In genomic region chr16:29790183-29790948, GRCh38 we compare ENCODE assay signal across 8 cellular contexts.
DNase-seq lines count a peak whose midpoint lies in the region; ATAC-seq lines count a peak whose summit lies in the region.

KIF22 (plus strand) TSS chr16:29790751; CDS start chr16:29790760, 9 bp downstream.

- peak; percentile 100 for DNase-seq in AG20443 (ENCODE audit: low spot score)
- peak; percentile 99 for DNase-seq in NCI-H345 treated with DMSO at 0.1 percent for 48 hours (lab: John Stamatoyannopoulos, UW; ENCODE audit: unreplicated experiment)
- peak; percentile 98 to 99 (median 99) for DNase-seq in activated CD4-positive, CD25-positive, alpha-beta regulatory T cell (lab: John Stamatoyannopoulos, UW)
- peak; percentile 100 for DNase-seq in central memory CD4-positive, alpha-beta T cell
- peak; percentile 98 for DNase-seq in inferior parietal cortex (ENCODE audit: extremely low spot score)
- DNase-seq in stimulated activated CD4-positive, alpha-beta T cell treated with anti-CD3 and anti-CD28 coated beads, Interleukin-12 subunit alpha, Interleukin-12 subunit beta, amount 100 ng/mL, for 24 hours (ENCODE audit: low read depth in 2 of 2): peak; percentile 99 to 100

- ATAC-seq in GM19025 (IDR thresholded peaks at IDR 0.05; ENCODE audit: low read depth, unreplicated experiment) (peak; percentile 94), HG03342 (IDR thresholded peaks at IDR 0.05; ENCODE audit: unreplicated experiment) (peak; percentile 84)

Comparison
In these comparisons a context has a peak if more than half of its experiments do, and no peak if none do; other contexts are left out.
1. Peak in every context shown above with its lines: DNase-seq and ATAC-seq.